ENCODE assay signal across 8 cellular contexts in genomic region chr14:76303188-76303587, GRCh38.
A peak's percentile ranks its signal among the peaks of the same experiment; 100 is the strongest.
DNase-seq lines count a peak whose midpoint lies in the region; ATAC-seq and TF ChIP-seq lines count a peak whose summit lies in the region.
"Not testable (repeated sequence)": the region's sequence is repeated elsewhere in the genome, so short reads cannot be mapped to it uniquely, and the experiment has no call there.

No MANE protein-coding gene starts in this region.

- TF ChIP-seq EP300 in Ishikawa (IDR thresholded peaks at IDR 0.05; ENCODE audit: borderline replicate concordance), result not testable (repeated sequence)

- H3K27me3 Mint-ChIP-seq in endodermal cell (ENCODE audit: insufficient read depth), result peaks cover 59% of the 10 kb centered on the region
- not testable (repeated sequence) for H3K27me3 Mint-ChIP-seq in osteocyte (ENCODE audit: unreplicated experiment)

- not testable (repeated sequence) for TF ChIP-seq CTCF in HCT116 (IDR thresholded peaks at IDR 0.05 in 2 of 3, conservative IDR thresholded peaks at IDR 0.05 in 1 of 3; ENCODE audit: borderline replicate concordance in 1 of 3, insufficient read depth in 1 of 3, low read depth in 2 of 3, low read length in 2 of 3); coronary artery (IDR thresholded peaks at IDR 0.05); endodermal cell (conservative IDR thresholded peaks at IDR 0.05); right atrium auricular region (IDR thresholded peaks at IDR 0.05); osteocyte (IDR thresholded peaks at IDR 0.05)

- not testable (repeated sequence) for H3K4me2 ChIP-seq in HCT116 (ENCODE audit: low read length)

- not testable (repeated sequence) for H2AFZ ChIP-seq in HCT116 (ENCODE audit: low read depth, low read length, poor library complexity, severe bottlenecking)

- not testable (repeated sequence) for BruUV-seq in HCT116 (replicated peaks; lab: Mats Ljungman, UMichigan)

- not testable (repeated sequence) for H3K4me3 Mint-ChIP-seq in endodermal cell; osteocyte (ENCODE audit: unreplicated experiment)

- not testable (repeated sequence) for H3K9me2 ChIP-seq in HCT116 (ENCODE audit: insufficient read depth)

- H3K27ac ChIP-seq in HCT116 (ENCODE audit: low read depth, low read length); coronary artery; endodermal cell (ENCODE audit: low read depth, low read length); right atrium auricular region: not testable (repeated sequence)

- H3K9me3 Mint-ChIP-seq in endodermal cell; osteocyte (ENCODE audit: unreplicated experiment): not testable (repeated sequence)

- 0 out of 2 replicates have a peak, but pooled peaks cover 11% of the 10 kb centered on the region for H3K27me3 ChIP-seq in HCT116 (ENCODE audit: insufficient read depth, low read length)
- H3K27me3 ChIP-seq in endodermal cell (ENCODE audit: control insufficient read depth, insufficient read depth, low read length, poor library complexity, severe bottlenecking), result peaks cover 14% of the 10 kb centered on the region
- not testable (repeated sequence) for H3K27me3 ChIP-seq in right atrium auricular region

- TF ChIP-seq POLR2A in HCT116 (IDR thresholded peaks at IDR 0.05; ENCODE audit: borderline replicate concordance, extremely low read depth, insufficient read depth, insufficient read length), result not testable (repeated sequence)

- not testable (repeated sequence) for H3K36me3 ChIP-seq in HCT116 (ENCODE audit: control insufficient read depth in 1 of 2, insufficient read depth in 2 of 2, low read length in 2 of 2); endodermal cell (ENCODE audit: control insufficient read depth, insufficient read depth, low read length); right atrium auricular region

- RAD21 ChIA-PET in HCT116 (lab: Charles Lee; ENCODE audit: low non-redundant PET in 1 of 2, low total read pairs in 2 of 2, uncharacterized antibody in 2 of 2, unreplicated experiment in 2 of 2), result not testable (repeated sequence)

- TF ChIP-seq RAD21 in HCT116 (IDR thresholded peaks at IDR 0.05; ENCODE audit: low read depth); Ishikawa (IDR thresholded peaks at IDR 0.05; ENCODE audit: low read depth): not testable (repeated sequence)

- WGBS in endodermal cell (ENCODE audit: insufficient coverage in 1 of 2, insufficient read length in 1 of 2), 2 experiments, result 92 to 94% methylated on average over 6 to 7 of the region's 7 CpGs

- not testable (repeated sequence) for H4K20me1 ChIP-seq in HCT116 (ENCODE audit: insufficient read depth)

- not testable (repeated sequence) for H3K4me1 ChIP-seq in HCT116 (ENCODE audit: control insufficient read depth in 1 of 2, insufficient read depth in 2 of 2, low read length in 2 of 2); endodermal cell (ENCODE audit: control insufficient read depth, insufficient read depth, low read length); right atrium auricular region

- H3K4me1 Mint-ChIP-seq in endodermal cell; osteocyte (ENCODE audit: unreplicated experiment): not testable (repeated sequence)

- POLR2A ChIA-PET in HCT116 (lab: Charles Lee), result not testable (repeated sequence)

- H3K36me3 Mint-ChIP-seq in endodermal cell (ENCODE audit: low read depth); osteocyte (ENCODE audit: unreplicated experiment): not testable (repeated sequence)

- CTCF ChIA-PET in HCT116 (lab: Charles Lee), result not testable (repeated sequence)

- not testable (repeated sequence) for H3K9me3 ChIP-seq in HCT116 (ENCODE audit: control insufficient read depth in 1 of 2, insufficient read depth in 1 of 2, low read depth in 1 of 2, low read length in 2 of 2); endodermal cell (ENCODE audit: control insufficient read depth, low read length); right atrium auricular region

- ATAC-seq in HCT116, result not testable (repeated sequence)

- H3K79me2 ChIP-seq in HCT116 (ENCODE audit: insufficient read depth, low read length), result not testable (repeated sequence)

- intact Hi-C loops in HCT116 (cut with micrococcal nuclease), result not testable (repeated sequence)

- H3K9ac ChIP-seq in HCT116 (ENCODE audit: low read length); endodermal cell (ENCODE audit: extremely low read depth, low read length, poor library complexity, severe bottlenecking): not testable (repeated sequence)

- H3K4me3 ChIP-seq in HCT116 (replicated peaks in 1 of 2; ENCODE audit: low read depth in 1 of 2, low read length in 2 of 2); coronary artery; endodermal cell (ENCODE audit: low read length); right atrium auricular region: not testable (repeated sequence)

- not testable (repeated sequence) for DNase-seq in HCT116 (ENCODE audit: low read depth, low spot score)
- peak; percentile 11 for DNase-seq in activated CD8-positive, alpha-beta memory T cell treated with anti-CD3 and anti-CD28 coated beads for 24 hours
- DNase-seq in coronary artery (ENCODE audit: low spot score), result peak; percentile 26
- peak; percentile 38 for DNase-seq in endodermal cell
- DNase-seq in right atrium auricular region (ENCODE audit: low spot score), result peak; percentile 43
- DNase-seq in islet precursor cell, result peak; percentile 23
- peak; percentile 63 for DNase-seq in osteocyte (ENCODE audit: extremely low spot score, unreplicated experiment)

- not testable (repeated sequence) for H3K27ac Mint-ChIP-seq in endodermal cell; osteocyte (ENCODE audit: unreplicated experiment)

TF ChIP-seq in HCT116, 20 proteins besides CTCF, POLR2A, EP300 and RAD21:
- TF ChIP-seq CEBPB (IDR thresholded peaks at IDR 0.05; ENCODE audit: low read depth), result peak; percentile 24; the same call in 1 of the 2 replicates

TF ChIP-seq in Ishikawa, 13 proteins besides CTCF, POLR2A, EP300 and RAD21:
- TF ChIP-seq CEBPB (IDR thresholded peaks at IDR 0.05), result peak; percentile 83
